In genomic region chr3:28286595-28286994, GRCh38 we compare ENCODE assay signal across 8 cellular contexts. TPM values are rescaled to one million over a fixed set of nuclear protein-coding genes. Genes with fewer than 3 reads are reported as not detected.
DNase-seq lines count a peak whose midpoint lies in the region; ATAC-seq and TF ChIP-seq lines count a peak whose summit lies in the region.

No MANE protein-coding gene starts in this region.

- peaks cover 0 to 2% (median 0%) of the 10 kb centered on the region in 4 donors for H3K9me3 ChIP-seq in tibial nerve

- TF ChIP-seq CTCF in AG09319 (IDR thresholded peaks at IDR 0.05; ENCODE audit: low read depth, low read length) (peak; percentile 57), GM13977 (IDR thresholded peaks at IDR 0.05; ENCODE audit: extremely low read depth, insufficient read depth, missing control alignments) (peak; percentile 57), astrocyte of the spinal cord (IDR thresholded peaks at IDR 0.05; ENCODE audit: low read depth, low read length) (peak; percentile 54), tibial nerve (IDR thresholded peaks at IDR 0.05) (peak; percentile 23 to 53 (median 41))

- TF ChIP-seq EP300 in tibial nerve (IDR thresholded peaks at IDR 0.05): no peak

- H3K27me3 ChIP-seq in tibial nerve: no peaks in the 10 kb centered on the region

- H3K27ac ChIP-seq in tibial nerve: no peak overlapping the region

- H3K4me1 ChIP-seq in tibial nerve: no peaks in the 10 kb centered on the region

- DNase-seq in AG09319 (ENCODE audit: extremely low read depth, low read depth) (peak; percentile 34), GM13977 (ENCODE audit: low spot score) (peak; percentile 14), NCI-H2029 treated with DMSO at 0.1 percent for 48 hours (lab: John Stamatoyannopoulos, UW) (peak; percentile 44), astrocyte of the spinal cord (ENCODE audit: low read depth, low spot score) (peak; percentile 50), iris pigment epithelial cell (ENCODE audit: low read depth) (peak; percentile 41), tibial nerve (ENCODE audit: low spot score in 2 of 2) (no peak), middle frontal gyrus (ENCODE audit: extremely low spot score, low spot score) (no peak)

- TF ChIP-seq POLR2A in tibial nerve (IDR thresholded peaks at IDR 0.05): no peak

- in situ Hi-C loops in GM13977 (cut with MboI; ENCODE audit: low pct_unique_long_range_greater_than_20kb, low sequenced_read_pairs, unreplicated experiment): no loop called here
- in situ Hi-C loops in astrocyte of the spinal cord (cut with HindIII; ENCODE audit: low sequenced_read_pairs): no loop called here

- peak; percentile 86 for ATAC-seq in HG02759 (IDR thresholded peaks at IDR 0.05; ENCODE audit: unreplicated experiment)

- H3K4me3 ChIP-seq in astrocyte of the spinal cord (ENCODE audit: low read depth, low read length) (no peak overlapping the region), tibial nerve (no peak overlapping the region)

- H3K36me3 ChIP-seq in tibial nerve: peaks cover 0 to 15% (median 0%) of the 10 kb centered on the region in 3 donors

RNA-seq across cellular contexts. Expression of gene CMC1, which starts 45.2 kb away (rescaled TPM):
- 10 to 100 TPM in 3 of 4 donors, 1 to 10 TPM in 1; 5.5 to 22.7 (median 17.3) TPM for total RNA-seq in tibial nerve

Comparison
In these comparisons a context has a peak if more than half of its experiments do, and no peak if none do; other contexts are left out.
1. DNase-seq: peak in AG09319 (single experiment), GM13977 (single experiment), NCI-H2029 treated with DMSO at 0.1 percent for 48 hours (single experiment), astrocyte of the spinal cord (single experiment) and iris pigment epithelial cell (single experiment); none in tibial nerve (0 of 2) and middle frontal gyrus (single experiment).
2. Peak in every context shown above with its lines, with median percentiles within 50 percentile points of each other: CTCF ChIP-seq.